2 cellular contexts compared by ENCODE assay signal in genomic region chr21:43001316-43001715, GRCh38.
TF ChIP-seq lines count a peak whose summit lies in the region.

No MANE protein-coding gene starts in this region.

TF ChIP-seq in IMR-90, 13 proteins besides CTCF, POLR2A, EP300 and RAD21 (continued from another document):
- TF ChIP-seq BHLHE40 (IDR thresholded peaks at IDR 0.05; ENCODE audit: low read depth, low read length) = no peak
- no peak for TF ChIP-seq SMC3 (IDR thresholded peaks at IDR 0.05; ENCODE audit: low read depth, low read length)
- TF ChIP-seq RFX5 (IDR thresholded peaks at IDR 0.05; ENCODE audit: low read depth, low read length) = no peak
- no peak for TF ChIP-seq NFE2L2 (IDR thresholded peaks at IDR 0.05; ENCODE audit: low read depth, low read length)
- TF ChIP-seq RCOR1 (IDR thresholded peaks at IDR 0.05; ENCODE audit: insufficient replicate concordance, low read length) = no peak
- no peak for TF ChIP-seq MAFK (IDR thresholded peaks at IDR 0.05; ENCODE audit: low read depth, low read length)
- TF ChIP-seq CHD1 (IDR thresholded peaks at IDR 0.05; ENCODE audit: low read depth, low read length) = no peak
- no peak for TF ChIP-seq ELK1 (IDR thresholded peaks at IDR 0.05; ENCODE audit: borderline replicate concordance, low read depth, low read length)
- no peak for TF ChIP-seq MXI1 (IDR thresholded peaks at IDR 0.05; ENCODE audit: borderline replicate concordance, low read depth, low read length)
- TF ChIP-seq MAZ (IDR thresholded peaks at IDR 0.05; ENCODE audit: borderline replicate concordance, low read depth, low read length) = no peak

TF ChIP-seq in WTC11, 78 proteins besides CTCF, POLR2A, EP300 and RAD21 (continued from another document):
- TF ChIP-seq ZSCAN18 (CRISPR knock-in tag; IDR thresholded peaks at IDR 0.05) = no peak
- no peak for TF ChIP-seq GABPB1 (CRISPR knock-in tag; IDR thresholded peaks at IDR 0.05)
- TF ChIP-seq ZNF425 (CRISPR knock-in tag; conservative IDR thresholded peaks at IDR 0.05) = no peak
